1 cellular context compared by ENCODE assay signal in the genomic region with DNA sequence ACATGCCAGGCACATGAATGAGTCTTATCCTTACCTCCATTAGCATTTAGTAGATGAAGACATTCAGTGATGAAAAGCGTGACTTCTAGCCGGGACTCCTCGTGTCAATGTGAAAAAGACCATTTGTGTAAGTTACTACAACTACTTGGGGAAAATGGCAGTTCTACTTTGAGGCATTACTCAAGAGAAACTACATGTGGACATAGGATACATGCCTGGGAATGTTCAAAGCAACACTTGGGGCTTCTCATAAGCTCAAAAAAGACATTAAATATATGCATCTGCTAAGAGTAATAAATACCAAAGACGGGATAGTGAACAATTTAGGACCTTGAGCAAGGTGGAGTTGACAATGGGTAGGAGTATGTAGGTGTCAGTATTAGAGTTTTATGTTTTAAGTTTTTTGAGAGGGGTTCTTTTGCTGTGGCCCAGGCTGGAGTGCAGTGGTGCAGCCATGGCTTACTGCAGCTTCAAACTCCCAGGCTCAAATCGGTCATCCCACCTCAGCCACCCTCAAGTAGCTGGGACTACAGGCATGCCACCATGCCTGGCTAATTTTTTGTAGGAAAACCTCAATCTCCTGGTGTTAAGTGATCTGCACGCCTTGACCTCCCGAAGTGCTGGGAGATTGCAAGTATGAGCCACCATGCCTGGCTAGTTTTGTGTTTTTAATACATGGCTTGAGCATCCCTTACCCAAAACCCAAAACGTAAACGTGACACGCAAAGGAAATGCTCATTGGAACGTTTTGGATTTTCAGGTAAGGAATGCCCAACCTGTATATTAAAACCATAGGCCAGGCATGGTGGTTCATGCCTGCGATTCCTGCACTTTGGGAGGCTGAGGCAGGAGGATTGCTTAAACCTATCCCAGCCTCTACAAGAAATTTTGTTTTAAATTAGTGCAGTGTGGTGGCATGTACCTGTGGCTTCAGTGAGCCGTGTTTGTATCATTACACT.
TF ChIP-seq lines count a peak whose summit lies in the region.

No MANE protein-coding gene starts in this region.

TF ChIP-seq in HepG2, 621 proteins besides CTCF, POLR2A, EP300 and RAD21:
- TF ChIP-seq SSRP1 (CRISPR knock-in tag; IDR thresholded peaks at IDR 0.05) (peak; percentile 74), RNF219 (CRISPR knock-in tag; IDR thresholded peaks at IDR 0.05) (no peak), RBFOX2 (IDR thresholded peaks at IDR 0.05; ENCODE audit: low read depth, low read length) (peak; percentile 36; the same call in 1 of the 2 replicates), ZNF589 (CRISPR knock-in tag; conservative IDR thresholded peaks at IDR 0.05) (no peak), IKZF1 (IDR thresholded peaks at IDR 0.05) (no peak), RBM22 (optimal IDR thresholded peaks at IDR 0.05; ENCODE audit: low read length) (peak; percentile 34), POLR2G (IDR thresholded peaks at IDR 0.05; ENCODE audit: low read depth, low read length) (peak; percentile 67), AGO2 (optimal IDR thresholded peaks at IDR 0.05; ENCODE audit: low read depth, low read length) (peak; percentile 70), FUBP1 (CRISPR knock-in tag; IDR thresholded peaks at IDR 0.05; ENCODE audit: borderline replicate concordance) (no peak), MIXL1 (CRISPR knock-in tag; IDR thresholded peaks at IDR 0.05) (no peak), PAF1 (CRISPR knock-in tag; IDR thresholded peaks at IDR 0.05) (peak; percentile 76; the same call in 1 of the 2 replicates), POLR2AphosphoS5 (IDR thresholded peaks at IDR 0.05; ENCODE audit: low read depth, low read length) (peak; percentile 30), ZNF333 (CRISPR knock-in tag; IDR thresholded peaks at IDR 0.05; ENCODE audit: borderline replicate concordance) (no peak)
- TF ChIP-seq, protein P1, sequence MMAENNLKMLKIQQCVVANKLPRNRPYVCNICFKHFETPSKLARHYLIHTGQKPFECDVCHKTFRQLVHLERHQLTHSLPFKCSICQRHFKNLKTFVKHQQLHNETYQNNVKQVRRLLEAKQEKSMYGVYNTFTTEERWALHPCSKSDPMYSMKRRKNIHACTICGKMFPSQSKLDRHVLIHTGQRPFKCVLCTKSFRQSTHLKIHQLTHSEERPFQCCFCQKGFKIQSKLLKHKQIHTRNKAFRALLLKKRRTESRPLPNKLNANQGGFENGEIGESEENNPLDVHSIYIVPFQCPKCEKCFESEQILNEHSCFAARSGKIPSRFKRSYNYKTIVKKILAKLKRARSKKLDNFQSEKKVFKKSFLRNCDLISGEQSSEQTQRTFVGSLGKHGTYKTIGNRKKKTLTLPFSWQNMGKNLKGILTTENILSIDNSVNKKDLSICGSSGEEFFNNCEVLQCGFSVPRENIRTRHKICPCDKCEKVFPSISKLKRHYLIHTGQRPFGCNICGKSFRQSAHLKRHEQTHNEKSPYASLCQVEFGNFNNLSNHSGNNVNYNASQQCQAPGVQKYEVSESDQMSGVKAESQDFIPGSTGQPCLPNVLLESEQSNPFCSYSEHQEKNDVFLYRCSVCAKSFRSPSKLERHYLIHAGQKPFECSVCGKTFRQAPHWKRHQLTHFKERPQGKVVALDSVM (CRISPR knock-in tag; IDR thresholded peaks at IDR 0.05): peak; percentile 58
